Comparison of ENCODE assay signal across 1 cellular context in genomic region chr5:171335616-171336015, GRCh38.
TF ChIP-seq lines count a peak whose summit lies in the region.

No MANE protein-coding gene starts in this region.

TF ChIP-seq in HepG2, 621 proteins besides CTCF, POLR2A, EP300 and RAD21 (continued from another document):
- TF ChIP-seq KAT2B (IDR thresholded peaks at IDR 0.05; ENCODE audit: borderline replicate concordance, low read depth, low read length) = no peak
- TF ChIP-seq NCOA2 (CRISPR knock-in tag; IDR thresholded peaks at IDR 0.05) = no peak
- no peak for TF ChIP-seq GATAD1 (CRISPR knock-in tag; IDR thresholded peaks at IDR 0.05)
- no peak for TF ChIP-seq ZNF33A (CRISPR knock-in tag; IDR thresholded peaks at IDR 0.05; ENCODE audit: borderline replicate concordance)
- TF ChIP-seq ZNF567 (CRISPR knock-in tag; IDR thresholded peaks at IDR 0.05; ENCODE audit: borderline replicate concordance) = no peak
- no peak for TF ChIP-seq ZNF660 (CRISPR knock-in tag; IDR thresholded peaks at IDR 0.05; ENCODE audit: borderline replicate concordance, low read depth)
- TF ChIP-seq, protein P1, sequence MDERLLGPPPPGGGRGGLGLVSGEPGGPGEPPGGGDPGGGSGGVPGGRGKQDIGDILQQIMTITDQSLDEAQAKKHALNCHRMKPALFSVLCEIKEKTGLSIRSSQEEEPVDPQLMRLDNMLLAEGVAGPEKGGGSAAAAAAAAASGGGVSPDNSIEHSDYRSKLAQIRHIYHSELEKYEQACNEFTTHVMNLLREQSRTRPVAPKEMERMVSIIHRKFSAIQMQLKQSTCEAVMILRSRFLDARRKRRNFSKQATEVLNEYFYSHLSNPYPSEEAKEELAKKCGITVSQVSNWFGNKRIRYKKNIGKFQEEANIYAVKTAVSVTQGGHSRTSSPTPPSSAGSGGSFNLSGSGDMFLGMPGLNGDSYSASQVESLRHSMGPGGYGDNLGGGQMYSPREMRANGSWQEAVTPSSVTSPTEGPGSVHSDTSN (CRISPR knock-in tag; IDR thresholded peaks at IDR 0.05) = no peak
- no peak for TF ChIP-seq CBX5 (CRISPR knock-in tag; IDR thresholded peaks at IDR 0.05; ENCODE audit: borderline replicate concordance)
- TF ChIP-seq, protein P2, sequence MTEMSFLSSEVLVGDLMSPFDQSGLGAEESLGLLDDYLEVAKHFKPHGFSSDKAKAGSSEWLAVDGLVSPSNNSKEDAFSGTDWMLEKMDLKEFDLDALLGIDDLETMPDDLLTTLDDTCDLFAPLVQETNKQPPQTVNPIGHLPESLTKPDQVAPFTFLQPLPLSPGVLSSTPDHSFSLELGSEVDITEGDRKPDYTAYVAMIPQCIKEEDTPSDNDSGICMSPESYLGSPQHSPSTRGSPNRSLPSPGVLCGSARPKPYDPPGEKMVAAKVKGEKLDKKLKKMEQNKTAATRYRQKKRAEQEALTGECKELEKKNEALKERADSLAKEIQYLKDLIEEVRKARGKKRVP (CRISPR knock-in tag; IDR thresholded peaks at IDR 0.05) = no peak
- TF ChIP-seq CBX2 (IDR thresholded peaks at IDR 0.05; ENCODE audit: low read depth, low read length) = no peak
- TF ChIP-seq CBX2 (CRISPR knock-in tag; IDR thresholded peaks at IDR 0.05; ENCODE audit: low read depth) = no peak
- TF ChIP-seq, protein P3, sequence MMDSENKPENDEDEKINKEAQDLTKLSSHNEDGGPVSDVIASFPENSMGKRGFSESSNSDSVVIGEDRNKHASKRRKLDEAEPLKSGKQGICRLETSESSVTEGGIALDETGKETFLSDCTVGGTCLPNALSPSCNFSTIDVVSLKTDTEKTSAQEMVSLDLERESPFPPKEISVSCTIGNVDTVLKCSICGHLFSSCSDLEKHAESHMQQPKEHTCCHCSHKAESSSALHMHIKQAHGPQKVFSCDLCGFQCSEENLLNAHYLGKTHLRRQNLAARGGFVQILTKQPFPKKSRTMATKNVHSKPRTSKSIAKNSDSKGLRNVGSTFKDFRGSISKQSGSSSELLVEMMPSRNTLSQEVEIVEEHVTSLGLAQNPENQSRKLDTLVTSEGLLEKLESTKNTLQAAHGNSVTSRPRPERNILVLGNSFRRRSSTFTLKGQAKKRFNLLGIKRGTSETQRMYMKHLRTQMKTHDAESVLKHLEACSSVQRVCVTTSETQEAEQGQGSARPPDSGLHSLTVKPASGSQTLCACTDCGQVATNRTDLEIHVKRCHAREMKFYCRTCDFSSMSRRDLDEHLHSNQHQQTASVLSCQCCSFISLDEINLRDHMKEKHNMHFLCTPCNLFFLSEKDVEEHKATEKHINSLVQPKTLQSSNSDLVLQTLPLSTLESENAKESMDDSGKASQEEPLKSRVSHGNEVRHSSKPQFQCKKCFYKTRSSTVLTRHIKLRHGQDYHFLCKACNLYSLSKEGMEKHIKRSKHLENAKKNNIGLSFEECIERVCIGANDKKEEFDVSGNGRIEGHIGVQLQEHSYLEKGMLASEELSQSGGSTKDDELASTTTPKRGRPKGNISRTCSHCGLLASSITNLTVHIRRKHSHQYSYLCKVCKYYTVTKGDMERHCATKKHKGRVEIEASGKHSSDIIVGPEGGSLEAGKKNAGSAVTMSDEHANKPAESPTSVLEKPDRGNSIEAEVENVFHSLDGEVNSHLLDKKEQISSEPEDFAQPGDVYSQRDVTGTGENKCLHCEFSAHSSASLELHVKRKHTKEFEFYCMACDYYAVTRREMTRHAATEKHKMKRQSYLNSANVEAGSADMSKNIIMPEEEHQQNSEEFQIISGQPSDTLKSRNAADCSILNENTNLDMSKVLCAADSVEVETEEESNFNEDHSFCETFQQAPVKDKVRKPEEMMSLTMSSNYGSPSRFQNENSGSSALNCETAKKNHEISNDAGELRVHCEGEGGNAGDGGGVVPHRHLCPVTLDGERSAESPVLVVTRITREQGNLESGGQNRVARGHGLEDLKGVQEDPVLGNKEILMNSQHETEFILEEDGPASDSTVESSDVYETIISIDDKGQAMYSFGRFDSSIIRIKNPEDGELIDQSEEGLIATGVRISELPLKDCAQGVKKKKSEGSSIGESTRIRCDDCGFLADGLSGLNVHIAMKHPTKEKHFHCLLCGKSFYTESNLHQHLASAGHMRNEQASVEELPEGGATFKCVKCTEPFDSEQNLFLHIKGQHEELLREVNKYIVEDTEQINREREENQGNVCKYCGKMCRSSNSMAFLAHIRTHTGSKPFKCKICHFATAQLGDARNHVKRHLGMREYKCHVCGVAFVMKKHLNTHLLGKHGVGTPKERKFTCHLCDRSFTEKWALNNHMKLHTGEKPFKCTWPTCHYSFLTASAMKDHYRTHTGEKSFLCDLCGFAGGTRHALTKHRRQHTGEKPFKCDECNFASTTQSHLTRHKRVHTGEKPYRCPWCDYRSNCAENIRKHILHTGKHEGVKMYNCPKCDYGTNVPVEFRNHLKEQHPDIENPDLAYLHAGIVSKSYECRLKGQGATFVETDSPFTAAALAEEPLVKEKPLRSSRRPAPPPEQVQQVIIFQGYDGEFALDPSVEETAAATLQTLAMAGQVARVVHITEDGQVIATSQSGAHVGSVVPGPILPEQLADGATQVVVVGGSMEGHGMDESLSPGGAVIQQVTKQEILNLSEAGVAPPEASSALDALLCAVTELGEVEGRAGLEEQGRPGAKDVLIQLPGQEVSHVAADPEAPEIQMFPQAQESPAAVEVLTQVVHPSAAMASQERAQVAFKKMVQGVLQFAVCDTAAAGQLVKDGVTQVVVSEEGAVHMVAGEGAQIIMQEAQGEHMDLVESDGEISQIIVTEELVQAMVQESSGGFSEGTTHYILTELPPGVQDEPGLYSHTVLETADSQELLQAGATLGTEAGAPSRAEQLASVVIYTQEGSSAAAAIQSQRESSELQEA (CRISPR knock-in tag; IDR thresholded peaks at IDR 0.05; ENCODE audit: not compliant biosample characterization) = no peak
- no peak for TF ChIP-seq ZNF800 (CRISPR knock-in tag; IDR thresholded peaks at IDR 0.05)
- TF ChIP-seq KDM5B (CRISPR knock-in tag; IDR thresholded peaks at IDR 0.05; ENCODE audit: borderline replicate concordance) = no peak
- TF ChIP-seq ZC3H13 (CRISPR knock-in tag; IDR thresholded peaks at IDR 0.05) = no peak
- TF ChIP-seq YEATS4 (CRISPR knock-in tag; IDR thresholded peaks at IDR 0.05; ENCODE audit: borderline replicate concordance) = no peak
